Comparison of ENCODE assay signal across 9 cellular contexts in the genomic region with DNA sequence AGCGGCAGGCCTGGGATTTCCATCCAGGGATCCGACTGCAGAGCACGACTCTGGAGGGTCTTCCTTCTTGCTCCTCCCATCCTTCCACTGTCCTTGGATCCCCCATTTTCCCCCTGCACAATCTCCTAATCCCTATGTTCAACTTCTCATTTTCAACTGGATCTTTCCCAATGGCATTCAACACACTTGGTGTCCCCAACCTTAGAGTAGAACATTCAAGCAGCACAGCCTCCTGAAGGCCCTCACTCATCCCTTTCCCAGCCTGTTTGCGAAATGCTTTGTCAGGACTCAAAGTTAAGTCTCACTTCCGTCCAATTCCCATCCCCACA. TPM values are rescaled to one million over a fixed set of nuclear protein-coding genes. Genes with fewer than 3 reads are reported as not detected.
DNase-seq lines count a peak whose midpoint lies in the region; FAIRE-seq and TF ChIP-seq lines count a peak whose summit lies in the region.
"Had no signal": no experiment of that assay in that cellular context is flagged by ENCODE, and none has a peak within 500 bp of the region (broad histone marks: within the 10 kb centered on the region; RNA-seq: fewer than 3 reads in every experiment).

No MANE protein-coding gene starts in this region.

- H4K8ac ChIP-seq in H1 (ENCODE audit: extremely low read depth, insufficient read depth, low read length) = no peak overlapping the region

- peak overlapping the region; percentile 73 for H3K27ac ChIP-seq in CD8-positive, alpha-beta memory T cell (ENCODE audit: low read depth, low read length)
- H3K27ac ChIP-seq in H1 (ENCODE audit: low read depth, low read length) = peak overlapping the region; percentile 77
- peak overlapping the region; percentile 83 for H3K27ac ChIP-seq in neutrophil

- peak overlapping the region; percentile 77 to 97 (median 97) for H3K27ac Mint-ChIP-seq in CD8-positive, alpha-beta memory T cell

- H3K23me2 ChIP-seq in H1 (ENCODE audit: low read depth, low read length) = peaks cover 12% of the 10 kb centered on the region

- H4K91ac ChIP-seq in H1 (replicated peaks; ENCODE audit: insufficient read length, low read length) = no peak overlapping the region

- no peaks in the 10 kb centered on the region for H3K9me3 Mint-ChIP-seq in CD8-positive, alpha-beta memory T cell

- no peak overlapping the region for H3K14ac ChIP-seq in H1 (ENCODE audit: insufficient read length)

- no peak for TF ChIP-seq RAD21 in H1 (IDR thresholded peaks at IDR 0.05 in 1 of 2, conservative IDR thresholded peaks at IDR 0.05 in 1 of 2; ENCODE audit: low read depth in 2 of 2, low read length in 2 of 2)

- H2BK12ac ChIP-seq in H1 (ENCODE audit: low read depth, low read length) = no peak overlapping the region

- H3K9me3 ChIP-seq in CD8-positive, alpha-beta memory T cell (ENCODE audit: low read length) = no peaks in the 10 kb centered on the region
- H3K9me3 ChIP-seq in NT2/D1 (ENCODE audit: insufficient read depth, low read length) (no peaks in the 10 kb centered on the region), H1 (ENCODE audit: insufficient read depth in 2 of 2, low read depth in 1 of 2, low read length in 1 of 2) (no peaks in the 10 kb centered on the region), neutrophil (no peaks in the 10 kb centered on the region)

- no peak overlapping the region for H3K18ac ChIP-seq in H1 (ENCODE audit: extremely low read depth, low read length)

- H4K5ac ChIP-seq in H1 (ENCODE audit: insufficient read length, low read depth, low read length) = no peak overlapping the region

- H3K27me3 Mint-ChIP-seq in CD8-positive, alpha-beta memory T cell = no peaks in the 10 kb centered on the region

- H3K79me2 ChIP-seq in H1 (ENCODE audit: control insufficient read depth in 1 of 2, insufficient read depth in 2 of 2, low read length in 2 of 2) = 0 out of 4 replicates have a peak, but pooled peaks cover 0 to 4% of the 10 kb centered on the region in 2 experiments

- FAIRE-seq in H1 (lab: Jason Lieb, UNC) = no peak
- FAIRE-seq: colon had no signal

- no peak for TF ChIP-seq CTCF in H1 (IDR thresholded peaks at IDR 0.05; ENCODE audit: control extremely low read depth in 1 of 3, insufficient read depth in 1 of 3, low read depth in 1 of 3, low read length in 3 of 3)
- TF ChIP-seq CTCF in neutrophil (IDR thresholded peaks at IDR 0.05) = no peak

- peaks cover 0 to 56% (median 9%) of the 10 kb centered on the region in 3 donors for H3K36me3 Mint-ChIP-seq in CD8-positive, alpha-beta memory T cell

- H4K20me1 ChIP-seq in H1 (replicated peaks in 1 of 2; ENCODE audit: control insufficient read depth in 1 of 2, insufficient read depth in 2 of 2, low read length in 2 of 2) = peaks cover 2 to 12% of the 10 kb centered on the region in 2 experiments

- H3K56ac ChIP-seq in H1 (replicated peaks; ENCODE audit: insufficient read length, low read depth, low read length) = no peak overlapping the region

- DNase-seq in CD8-positive, alpha-beta memory T cell = no peak
- DNase-seq in NT2/D1 (ENCODE audit: low read depth, low spot score) = no peak
- no peak for DNase-seq in H1 (ENCODE audit: low read depth in 1 of 2, low spot score in 2 of 2)
- DNase-seq in OCI-M1 (lab: John Stamatoyannopoulos, UW) = no peak
- DNase-seq in SW 1271 (lab: John Stamatoyannopoulos, UW) = no peak
- DNase-seq in GF-D8 (lab: John Stamatoyannopoulos, UW) = no peak
- no peak for DNase-seq in NCI-H2081 (lab: John Stamatoyannopoulos, UW)

- H3K9ac ChIP-seq in NT2/D1 (ENCODE audit: insufficient read length, low read depth) (peak overlapping the region; percentile 87), H1 (replicated peaks in 1 of 4; ENCODE audit: extremely low read depth in 1 of 4, low read depth in 3 of 4, low read length in 3 of 4) (peak overlapping the region; percentile 55 to 88 (median 82); a peak in 6 of 7 replicates)

- H3K4me1 ChIP-seq in CD8-positive, alpha-beta memory T cell (ENCODE audit: insufficient read depth, low read length) = peaks cover 21% of the 10 kb centered on the region
- H3K4me1 ChIP-seq in NT2/D1 (ENCODE audit: insufficient read depth, insufficient read length) (peaks cover 5% of the 10 kb centered on the region), H1 (replicated peaks in 1 of 4; ENCODE audit: control insufficient read depth in 3 of 4, insufficient read depth in 4 of 4, low read length in 3 of 4) (peaks cover 0 to 7% (median 5%) of the 10 kb centered on the region in 4 experiments; a peak in 6 of 7 replicates), neutrophil (ENCODE audit: control insufficient read depth in 1 of 2, insufficient read depth in 1 of 2, low read depth in 1 of 2, low read length in 1 of 2) (peaks cover 33 to 34% of the 10 kb centered on the region in 2 experiments)

- TF ChIP-seq POLR2A in H1 (IDR thresholded peaks at IDR 0.05; ENCODE audit: control extremely low read depth in 1 of 2, low read depth in 2 of 2, low read length in 2 of 2) = 0 out of 3 replicates have a peak, but pooled peaks of 1 of the 2 experiments have one; percentile 11

- peaks cover 18 to 33% (median 22%) of the 10 kb centered on the region in 3 donors for H3K4me1 Mint-ChIP-seq in CD8-positive, alpha-beta memory T cell

- H2BK5ac ChIP-seq in H1 (ENCODE audit: low read depth, low read length) = peak overlapping the region; percentile 82

- peak overlapping the region; percentile 87 for H2AK5ac ChIP-seq in H1 (ENCODE audit: low read depth, low read length)

- no peak overlapping the region for H2BK15ac ChIP-seq in H1 (ENCODE audit: low read length)

- H3K4me2 ChIP-seq in H1 (ENCODE audit: insufficient read depth in 1 of 2, low read depth in 2 of 2, low read length in 2 of 2) = peak overlapping the region; percentile 90 to 92

- POLR2A ChIA-PET in CD8-positive, alpha-beta memory T cell (lab: Charles Lee) = interaction anchor here (1.1 to 1.4 kb wide), 4 partner anchors 32 to 261 kb away, joined by 3 to 11 read pairs (median 3); partner anchors contain the start of genes ACAD9 and RPN1
- POLR2A ChIA-PET in H1 (lab: Charles Lee; ENCODE audit: partially characterized antibody) = interaction anchor here (1.3 to 1.4 kb wide), 4 partner anchors 11 to 231 kb away, joined by 3 to 10 read pairs (median 4); partner anchors contain the start of gene RPN1

- peaks cover 7% of the 10 kb centered on the region for H3K79me1 ChIP-seq in H1 (ENCODE audit: low read depth, low read length)

- no peak for TF ChIP-seq EP300 in H1 (IDR thresholded peaks at IDR 0.05; ENCODE audit: borderline replicate concordance in 1 of 2, low read depth in 2 of 2, low read length in 2 of 2)

- CTCF ChIA-PET in CD8-positive, alpha-beta memory T cell (lab: Charles Lee) = interaction anchor here (0.8 to 3.2 kb wide), 36 partner anchors 8 to 631 kb away, joined by 3 to 34 read pairs (median 6); partner anchors contain the start of genes ACAD9, COPG1, RAB7A and RPN1
- CTCF ChIA-PET in H1 (lab: Charles Lee; ENCODE audit: partially characterized antibody) = interaction anchor here (0.6 to 2.7 kb wide), 17 partner anchors 10 to 1260 kb away, joined by 3 to 12 read pairs (median 6); no protein-coding TSS in a partner anchor

- no peak overlapping the region for H2BK20ac ChIP-seq in H1 (ENCODE audit: low read length)

- H2AFZ ChIP-seq in H1 (ENCODE audit: low read length) = no peak overlapping the region

- no peak overlapping the region for H3K4ac ChIP-seq in H1 (replicated peaks; ENCODE audit: insufficient read length, low read depth, low read length)

- no peaks in the 10 kb centered on the region for H3K27me3 ChIP-seq in CD8-positive, alpha-beta memory T cell (ENCODE audit: insufficient read depth, low read length, poor library complexity, severe bottlenecking)
- no peaks in the 10 kb centered on the region for H3K27me3 ChIP-seq in NT2/D1 (ENCODE audit: insufficient read depth, insufficient read length)
- no peaks in the 10 kb centered on the region for H3K27me3 ChIP-seq in H1 (replicated peaks in 1 of 4; ENCODE audit: control insufficient read depth in 3 of 4, extremely low read depth in 1 of 4, insufficient read depth in 3 of 4, low read length in 3 of 4)
- H3K27me3 ChIP-seq in neutrophil = no peaks in the 10 kb centered on the region

- H3K36me3 ChIP-seq in CD8-positive, alpha-beta memory T cell (ENCODE audit: insufficient read depth, low read length) = peaks cover 29% of the 10 kb centered on the region
- H3K36me3 ChIP-seq in NT2/D1 (ENCODE audit: insufficient read depth, insufficient read length, low read length) (peaks cover 89% of the 10 kb centered on the region), H1 (ENCODE audit: control insufficient read depth in 2 of 4, insufficient read depth in 4 of 4, low read length in 3 of 4) (peaks cover 14 to 30% (median 22%) of the 10 kb centered on the region in 4 experiments), neutrophil (peaks cover 32% of the 10 kb centered on the region)

- WGBS in H1 (ENCODE audit: extremely low coverage in 1 of 2, insufficient coverage in 1 of 2, insufficient read length in 1 of 2, insufficient replicate concordance in 2 of 2, low coverage in 1 of 2, low lambda C conversion rate in 2 of 2, missing lambda C conversion rate in 1 of 2), 2 experiments = 58% methylated on average over 5 of the region's 5 CpGs; no CpG with 5 or more reads in 1 of the 2 experiments

- peak overlapping the region; percentile 87 to 97 (median 96) for H3K4me3 Mint-ChIP-seq in CD8-positive, alpha-beta memory T cell

- H2BK120ac ChIP-seq in H1 (replicated peaks; ENCODE audit: low read depth, low read length) = no peak overlapping the region

- peak overlapping the region; percentile 87 for H3K4me3 ChIP-seq in CD8-positive, alpha-beta memory T cell (ENCODE audit: low read length)
- H3K4me3 ChIP-seq in NT2/D1 (ENCODE audit: insufficient read length, low read depth) (peak overlapping the region; percentile 55), H1 (ENCODE audit: extremely low read depth in 1 of 4, insufficient read depth in 2 of 4, low read depth in 3 of 4, low read length in 4 of 4) (peak overlapping the region; percentile 71 to 94 (median 86)), neutrophil (ENCODE audit: low read depth in 1 of 2, low read length in 1 of 2) (peak overlapping the region; percentile 69 to 71)

- no peak overlapping the region for H3K23ac ChIP-seq in H1 (ENCODE audit: insufficient read length)

TF ChIP-seq in H1, 55 proteins besides CTCF, POLR2A, EP300 and RAD21 (continues in another document):
- TF ChIP-seq POU5F1 (IDR thresholded peaks at IDR 0.05; ENCODE audit: low read depth, low read length) = no peak
- TF ChIP-seq NRF1 (IDR thresholded peaks at IDR 0.05; ENCODE audit: low read depth, low read length) = no peak
- TF ChIP-seq CBX5 (IDR thresholded peaks at IDR 0.05; ENCODE audit: low read depth, low read length) = no peak

RNA-seq across cellular contexts. Expression of gene RPN1, which starts 32.3 kb away (rescaled TPM):
- total RNA-seq in CD8-positive, alpha-beta memory T cell = 100 to 1,000 TPM; 188 to 194 TPM
- 294 TPM for polyA plus RNA-seq in CD8-positive, alpha-beta memory T cell
- total RNA-seq in H1 (2021; fragmentation: NEBNext Ultra II Directional; extraction: Animal tissue kit (Norgen Biotek cat#: 25700)) = 204 and 211 TPM in 2 replicates
- polyA plus RNA-seq in H1 (2011; rRNA removed) = 130 and 165 TPM in 2 replicates
- polyA plus RNA-seq in H1 (2011; cell fraction: cytosol; rRNA removed) = 191 TPM
- polyA plus RNA-seq in H1 (2011; cell fraction: nucleus; rRNA removed) = 198 TPM
- polyA plus RNA-seq in H1 (2012, experiment 1 of 2) = 165 to 184 TPM (median 180 TPM) in 4 replicates
- 210 TPM for polyA plus RNA-seq in H1 (2012, experiment 2 of 2)
- 334 TPM for polyA plus RNA-seq in H1 (2013, experiment 1 of 2)
- polyA plus RNA-seq in H1 (2013, experiment 2 of 2) = 339 TPM
- 400 and 441 TPM in 2 replicates for polyA minus RNA-seq in H1 (2011; rRNA and poly(A)+ RNA removed)
- 180 TPM for polyA minus RNA-seq in H1 (2011; cell fraction: cytosol; rRNA and poly(A)+ RNA removed)
- 128 TPM for polyA minus RNA-seq in H1 (2011; cell fraction: nucleus; rRNA and poly(A)+ RNA removed)
